ENCODE assay signal across 8 cellular contexts in genomic region chr15:74489518-74490338, GRCh38. TPM values are rescaled to one million over a fixed set of nuclear protein-coding genes. Genes with fewer than 3 reads are reported as not detected.
DNase-seq lines count a peak whose midpoint lies in the region; ATAC-seq, FAIRE-seq and TF ChIP-seq lines count a peak whose summit lies in the region.

No MANE protein-coding gene starts in this region.

- peak; percentile 49 for FAIRE-seq in keratinocyte (lab: Jason Lieb, UNC)

- H3K27me3 ChIP-seq in keratinocyte (ENCODE audit: control insufficient read depth, extremely low read depth, insufficient read depth, low read length) = no peaks in the 10 kb centered on the region

- no peaks in the 10 kb centered on the region for H3K9me1 ChIP-seq in keratinocyte (ENCODE audit: control insufficient read depth, extremely low read depth, insufficient read depth, low read length)

- H3K4me2 ChIP-seq in keratinocyte (ENCODE audit: control insufficient read depth, extremely low read depth, insufficient read depth, low read depth, low read length) = no peak overlapping the region

- no peaks in the 10 kb centered on the region for H3K79me2 ChIP-seq in keratinocyte (ENCODE audit: control insufficient read depth, insufficient read depth, low read length)

- dilution Hi-C loops in keratinocyte (cut with MboI; ENCODE audit: extremely low pct_ligation_motif_present, low sequenced_read_pairs) = no loop called here

- no peak overlapping the region for H3K4me3 ChIP-seq in keratinocyte (ENCODE audit: control insufficient read depth in 2 of 3, extremely low read depth in 1 of 3, insufficient read depth in 2 of 3, low read depth in 1 of 3, low read length in 3 of 3)

- peak; percentile 73 for ATAC-seq in GM18907 (IDR thresholded peaks at IDR 0.05; ENCODE audit: unreplicated experiment)
- ATAC-seq in HG03439 (IDR thresholded peaks at IDR 0.05; ENCODE audit: unreplicated experiment) = no peak

- H2AFZ ChIP-seq in keratinocyte (ENCODE audit: control insufficient read depth, low read length) = no peak overlapping the region

- H3K36me3 Mint-ChIP-seq in brain = no peaks in the 10 kb centered on the region

- DNase-seq in AML-193 (lab: John Stamatoyannopoulos, UW) = peak; percentile 26 to 29
- peak; percentile 30 for DNase-seq in M059J (ENCODE audit: low read depth)
- peak; percentile 73 for DNase-seq in UCSD-AML1 (lab: John Stamatoyannopoulos, UW; ENCODE audit: unreplicated experiment)
- no peak for DNase-seq in keratinocyte (ENCODE audit: low read depth, low spot score)
- peak; percentile 60 to 65 for DNase-seq in stimulated activated CD4-positive, alpha-beta T cell treated with anti-CD3 and anti-CD28 coated beads, Interleukin-4, amount 100 ng/mL, for 48 hours (ENCODE audit: low read depth in 2 of 2)

- peak overlapping the region in 3 of 5 experiments; percentile 31 to 83 (median 79) for H3K27ac Mint-ChIP-seq in brain

- no peaks in the 10 kb centered on the region for H3K9me3 ChIP-seq in keratinocyte (ENCODE audit: control insufficient read depth, low read depth, low read length)

- H3K9me3 Mint-ChIP-seq in brain = no peaks in the 10 kb centered on the region

- H3K4me1 ChIP-seq in keratinocyte (ENCODE audit: control insufficient read depth, extremely low read depth, insufficient read depth, low read length) = no peaks in the 10 kb centered on the region

- no peaks in the 10 kb centered on the region for H4K20me1 ChIP-seq in keratinocyte (ENCODE audit: control insufficient read depth, extremely low read depth, insufficient read depth, low read length)

- H3K36me3 ChIP-seq in keratinocyte (ENCODE audit: control insufficient read depth in 2 of 2, extremely low read depth in 1 of 2, insufficient read depth in 2 of 2, low read length in 2 of 2) = no peaks in the 10 kb centered on the region

- H3K9ac ChIP-seq in keratinocyte (ENCODE audit: control insufficient read depth, extremely low read depth, insufficient read depth, low read length) = no peak overlapping the region

- H3K4me3 Mint-ChIP-seq in brain = no peak overlapping the region

- H3K27me3 Mint-ChIP-seq in brain = peaks cover 3% of the 10 kb centered on the region

- H3K4me1 Mint-ChIP-seq in brain = peaks cover 10% of the 10 kb centered on the region

- H3K27ac ChIP-seq in keratinocyte (ENCODE audit: control insufficient read depth, insufficient read depth, low read length) = no peak overlapping the region

- TF ChIP-seq CTCF in brain (conservative IDR thresholded peaks at IDR 0.05) (peak; percentile 78 to 85), keratinocyte (optimal IDR thresholded peaks at IDR 0.05 in 1 of 3, IDR thresholded peaks at IDR 0.05 in 1 of 3, conservative IDR thresholded peaks at IDR 0.05 in 1 of 3; ENCODE audit: extremely low read depth in 1 of 3, insufficient read depth in 2 of 3, low read length in 3 of 3) (peak; percentile 45 to 87 (median 83))

RNA-seq across cellular contexts. Expression of gene UBL7, which starts 28.8 kb away (rescaled TPM):
- total RNA-seq in M059J (2014; rRNA removed; shearing (Covaris generic)) = 71.6 and 80.9 TPM in 2 replicates
- polyA plus RNA-seq in brain (ENCODE audit: insufficient read depth, low read depth, low replicate concordance) = 156 TPM
- 43.4 to 48.9 TPM (median 45.8 TPM) in 3 replicates for polyA plus RNA-seq in keratinocyte
- 10.6 TPM for polyA plus RNA-seq in keratinocyte (2011; ENCODE audit: low read depth)
- 45.8 and 55.5 TPM in 2 replicates for polyA plus RNA-seq in keratinocyte (2011; cell fraction: cytosol; rRNA removed)
- 21.1 and 25.7 TPM in 2 replicates for polyA plus RNA-seq in keratinocyte (2011; cell fraction: nucleus; rRNA removed)
- polyA plus RNA-seq in keratinocyte (2012; ENCODE audit: low replicate concordance) = 31.4 and 44.2 TPM in 2 replicates
- polyA minus RNA-seq in keratinocyte = 58.8 to 84.2 TPM (median 65.8 TPM) in 3 replicates
- 56.4 TPM for polyA minus RNA-seq in keratinocyte (2011; cell fraction: cytosol; rRNA and poly(A)+ RNA removed)
- 12.6 and 21.0 TPM in 2 replicates for polyA minus RNA-seq in keratinocyte (2011; cell fraction: nucleus; rRNA and poly(A)+ RNA removed)

RNA-seq across cellular contexts. Expression of gene ARID3B, which starts 51.3 kb away (rescaled TPM):
- 0.71 and 2.0 TPM in 2 replicates for total RNA-seq in M059J (2014; rRNA removed; shearing (Covaris generic))
- 4.1 TPM for polyA plus RNA-seq in brain (ENCODE audit: insufficient read depth, low read depth, low replicate concordance)
- polyA plus RNA-seq in keratinocyte = 3.6 to 3.7 TPM (median 3.6 TPM) in 3 replicates
- 2.6 TPM for polyA plus RNA-seq in keratinocyte (2011; ENCODE audit: low read depth)
- 1.6 and 1.9 TPM in 2 replicates for polyA plus RNA-seq in keratinocyte (2011; cell fraction: cytosol; rRNA removed)
- 9.3 and 11.9 TPM in 2 replicates for polyA plus RNA-seq in keratinocyte (2011; cell fraction: nucleus; rRNA removed)
- 2.8 and 3.5 TPM in 2 replicates for polyA plus RNA-seq in keratinocyte (2012; ENCODE audit: low replicate concordance)
- polyA minus RNA-seq in keratinocyte = 5.2 to 6.6 TPM (median 6.3 TPM) in 3 replicates
- 4.4 TPM for polyA minus RNA-seq in keratinocyte (2011; cell fraction: cytosol; rRNA and poly(A)+ RNA removed)
- polyA minus RNA-seq in keratinocyte (2011; cell fraction: nucleus; rRNA and poly(A)+ RNA removed) = 4.5 and 10.6 TPM in 2 replicates

RNA-seq across cellular contexts. Expression of gene SEMA7A, which starts 56.0 kb away (rescaled TPM):
- total RNA-seq in M059J (2014; rRNA removed; shearing (Covaris generic)) = 21.4 and 37.5 TPM in 2 replicates
- polyA plus RNA-seq in brain (ENCODE audit: insufficient read depth, low read depth, low replicate concordance) = 22.2 TPM
- 8.0 to 15.5 TPM (median 8.1 TPM) in 3 replicates for polyA plus RNA-seq in keratinocyte
- polyA plus RNA-seq in keratinocyte (2011; ENCODE audit: low read depth) = 6.4 TPM
- 3.7 and 3.8 TPM in 2 replicates for polyA plus RNA-seq in keratinocyte (2011; cell fraction: cytosol; rRNA removed)
- 21.0 and 21.5 TPM in 2 replicates for polyA plus RNA-seq in keratinocyte (2011; cell fraction: nucleus; rRNA removed)
- 12.2 and 17.7 TPM in 2 replicates for polyA plus RNA-seq in keratinocyte (2012; ENCODE audit: low replicate concordance)
- 15.0 to 36.5 TPM (median 16.5 TPM) in 3 replicates for polyA minus RNA-seq in keratinocyte
- 11.1 TPM for polyA minus RNA-seq in keratinocyte (2011; cell fraction: cytosol; rRNA and poly(A)+ RNA removed)
- polyA minus RNA-seq in keratinocyte (2011; cell fraction: nucleus; rRNA and poly(A)+ RNA removed) = 22.6 and 23.0 TPM in 2 replicates
